20 cellular contexts compared by ENCODE assay signal in genomic region chr2:140998577-140998976, GRCh38.
DNase-seq lines count a peak whose midpoint lies in the region; ATAC-seq, FAIRE-seq and TF ChIP-seq lines count a peak whose summit lies in the region.
"Had no signal": no experiment of that assay in that cellular context is flagged by ENCODE, and none has a peak within 500 bp of the region (broad histone marks: within the 10 kb centered on the region; RNA-seq: fewer than 3 reads in every experiment).

No MANE protein-coding gene starts in this region.

- no peak overlapping the region for H3K4me3 Mint-ChIP-seq in MCF 10A (ENCODE audit: unreplicated experiment)
- no peak overlapping the region for H3K4me3 Mint-ChIP-seq in stimulated activated effector memory CD8-positive, alpha-beta T cell treated with anti-CD3 and anti-CD28 coated beads, Interleukin-12 subunit alpha, Interleukin-12 subunit beta, amount 100 ng/mL, for 72 hours
- H3K4me3 Mint-ChIP-seq: CD4-positive, CD25-positive, alpha-beta regulatory T cell; H9 had no signal

- H3K36me3 ChIP-seq in breast epithelium, result no peaks in the 10 kb centered on the region
- no peaks in the 10 kb centered on the region for H3K36me3 ChIP-seq in endothelial cell of umbilical vein (ENCODE audit: control insufficient read depth in 2 of 2, extremely low read depth in 1 of 2, insufficient read depth in 2 of 2, low read length in 2 of 2)
- no peaks in the 10 kb centered on the region for H3K36me3 ChIP-seq in suprapubic skin
- H3K36me3 ChIP-seq: BE2C had no signal

- no peak overlapping the region for H3K9ac ChIP-seq in endothelial cell of umbilical vein (replicated peaks; ENCODE audit: extremely low read depth, insufficient read depth, low read length)

- H3K4me1 Mint-ChIP-seq in MCF 10A (ENCODE audit: insufficient read depth, unreplicated experiment), result peaks cover 9% of the 10 kb centered on the region
- no peaks in the 10 kb centered on the region for H3K4me1 Mint-ChIP-seq in stimulated activated effector memory CD8-positive, alpha-beta T cell treated with anti-CD3 and anti-CD28 coated beads, Interleukin-12 subunit alpha, Interleukin-12 subunit beta, amount 100 ng/mL, for 72 hours
- H3K4me1 Mint-ChIP-seq: CD4-positive, CD25-positive, alpha-beta regulatory T cell had no signal

- no peaks in the 10 kb centered on the region for H3K4me1 ChIP-seq in breast epithelium
- no peaks in the 10 kb centered on the region for H3K4me1 ChIP-seq in endothelial cell of umbilical vein (ENCODE audit: control insufficient read depth, extremely low read depth, insufficient read depth, low read length)
- H3K4me1 ChIP-seq in suprapubic skin, result no peaks in the 10 kb centered on the region
- H3K4me1 ChIP-seq: BE2C had no signal

- H3K4me2 ChIP-seq in endothelial cell of umbilical vein (ENCODE audit: insufficient read depth, low read length), result no peak overlapping the region

- dilution Hi-C loops in endothelial cell of umbilical vein (cut with MboI; ENCODE audit: extremely low pct_ligation_motif_present, low sequenced_read_pairs), result no loop called here

- peak overlapping the region; percentile 54 for H3K27ac Mint-ChIP-seq in MCF 10A (ENCODE audit: low read depth, unreplicated experiment)
- no peak overlapping the region for H3K27ac Mint-ChIP-seq in stimulated activated effector memory CD8-positive, alpha-beta T cell treated with anti-CD3 and anti-CD28 coated beads, Interleukin-12 subunit alpha, Interleukin-12 subunit beta, amount 100 ng/mL, for 72 hours
- H3K27ac Mint-ChIP-seq: CD4-positive, CD25-positive, alpha-beta regulatory T cell; H9 had no signal

- intact Hi-C loops in MCF 10A (cut with micrococcal nuclease), result no loop called here
- intact Hi-C loops in breast epithelium (cut with DNase I; ENCODE audit: low total_unique reads), result no loop called here
- intact Hi-C loops in endothelial cell of umbilical vein (cut with micrococcal nuclease), result no loop called here

- H3K79me2 ChIP-seq in endothelial cell of umbilical vein (ENCODE audit: control insufficient read depth, insufficient read depth, low read length), result no peaks in the 10 kb centered on the region

- TF ChIP-seq CTCF in MCF 10A (IDR thresholded peaks at IDR 0.05; ENCODE audit: unreplicated experiment), result no peak
- no peak for TF ChIP-seq CTCF in breast epithelium (IDR thresholded peaks at IDR 0.05)
- TF ChIP-seq CTCF in endothelial cell of umbilical vein (IDR thresholded peaks at IDR 0.05; ENCODE audit: extremely low read depth in 1 of 2, insufficient read depth in 1 of 2, low read depth in 1 of 2, low read length in 2 of 2), result no peak
- no peak for TF ChIP-seq CTCF in suprapubic skin (IDR thresholded peaks at IDR 0.05)

- TF ChIP-seq EP300 in suprapubic skin (IDR thresholded peaks at IDR 0.05), result no peak

- peaks cover 5% of the 10 kb centered on the region for H3K9me3 Mint-ChIP-seq in MCF 10A (ENCODE audit: unreplicated experiment)
- H3K9me3 Mint-ChIP-seq in stimulated activated effector memory CD8-positive, alpha-beta T cell treated with anti-CD3 and anti-CD28 coated beads, Interleukin-12 subunit alpha, Interleukin-12 subunit beta, amount 100 ng/mL, for 72 hours, result peaks cover 9% of the 10 kb centered on the region

- BruUV-seq in MCF 10A (replicated peaks; lab: Mats Ljungman, UMichigan) (no TSS peak), endothelial cell of umbilical vein (replicated peaks; lab: Mats Ljungman, UMichigan) (no TSS peak)

- H3K27me3 Mint-ChIP-seq in MCF 10A (ENCODE audit: insufficient read depth, unreplicated experiment), result no peaks in the 10 kb centered on the region
- H3K27me3 Mint-ChIP-seq: CD4-positive, CD25-positive, alpha-beta regulatory T cell had no signal

- H3K27me3 ChIP-seq in breast epithelium, result no peaks in the 10 kb centered on the region
- no peaks in the 10 kb centered on the region for H3K27me3 ChIP-seq in endothelial cell of umbilical vein (ENCODE audit: control insufficient read depth in 2 of 2, insufficient read depth in 2 of 2, low read length in 2 of 2)
- no peaks in the 10 kb centered on the region for H3K27me3 ChIP-seq in suprapubic skin
- H3K27me3 ChIP-seq: BE2C had no signal

- 80% methylated on average over 1 of the region's 1 CpG for WGBS in suprapubic skin

- peak; percentile 3 for DNase-seq in MCF 10A (ENCODE audit: unreplicated experiment)
- no peak for DNase-seq in breast epithelium (ENCODE audit: low spot score in 2 of 2)
- no peak for DNase-seq in endothelial cell of umbilical vein (ENCODE audit: low read depth, low spot score)
- DNase-seq in iris pigment epithelial cell (ENCODE audit: low read depth), result peak; percentile 50
- DNase-seq in suprapubic skin (ENCODE audit: low spot score in 2 of 2), result no peak
- no peak for DNase-seq in NCI-H2081 treated with DMSO at 0.1 percent for 48 hours (lab: John Stamatoyannopoulos, UW)
- no peak for DNase-seq in left lobe of liver (ENCODE audit: low spot score)
- no peak for DNase-seq in stimulated activated effector memory CD8-positive, alpha-beta T cell treated with anti-CD3 and anti-CD28 coated beads, Interleukin-12 subunit alpha, Interleukin-12 subunit beta, amount 100 ng/mL, for 72 hours (ENCODE audit: low spot score in 2 of 2)
- DNase-seq: BE2C; CD4-positive, CD25-positive, alpha-beta regulatory T cell; H9; NCI-H1105; NCI-H2081; NCI-H510A treated with DMSO at 0.1 percent for 48 hours; NCI-H774; Right ventricle myocardium superior had no signal

- H3K9me1 ChIP-seq in endothelial cell of umbilical vein (replicated peaks; ENCODE audit: control insufficient read depth, extremely low read depth, insufficient read depth, low read length), result no peaks in the 10 kb centered on the region

- CTCF ChIA-PET in MCF 10A (lab: Yijun Ruan, JAX) (interaction anchor here (0.6 kb wide), 1 partner anchor 1154 kb away, joined by 3 read pairs; no protein-coding TSS in a partner anchor), endothelial cell of umbilical vein (lab: Charles Lee) (interaction anchor here (1.4 kb wide), 1 partner anchor 13 kb away, joined by 5 read pairs; no protein-coding TSS in a partner anchor)

- peak; percentile 21 for FAIRE-seq in endothelial cell of umbilical vein (lab: Jason Lieb, UNC)
- FAIRE-seq: GM12892, RCC 7860 had no signal

- H3K27ac ChIP-seq in breast epithelium, result no peak overlapping the region
- H3K27ac ChIP-seq in endothelial cell of umbilical vein (ENCODE audit: insufficient read depth, low read depth, low read length), result no peak overlapping the region
- H3K27ac ChIP-seq in suprapubic skin, result peak overlapping the region; percentile 44
- H3K27ac ChIP-seq: 22Rv1, SK-N-MC had no signal

- H2AFZ ChIP-seq in endothelial cell of umbilical vein (ENCODE audit: low read depth, low read length), result no peak overlapping the region

- TF ChIP-seq POLR2A in breast epithelium (IDR thresholded peaks at IDR 0.05) (no peak), endothelial cell of umbilical vein (IDR thresholded peaks at IDR 0.05; ENCODE audit: low read depth, low read length) (no peak), suprapubic skin (IDR thresholded peaks at IDR 0.05) (no peak)

- peaks cover 0 to 5% of the 10 kb centered on the region in 2 donors for H3K9me3 ChIP-seq in breast epithelium
- H3K9me3 ChIP-seq in endothelial cell of umbilical vein (replicated peaks; ENCODE audit: control insufficient read depth, insufficient read depth, low read length), result no peaks in the 10 kb centered on the region
- no peaks in the 10 kb centered on the region for H3K9me3 ChIP-seq in suprapubic skin
- H3K9me3 ChIP-seq: BE2C had no signal

- H4K20me1 ChIP-seq in endothelial cell of umbilical vein (replicated peaks; ENCODE audit: control insufficient read depth, extremely low read depth, insufficient read depth, low read length), result no peaks in the 10 kb centered on the region

- no peak overlapping the region for H3K4me3 ChIP-seq in breast epithelium
- no peak overlapping the region for H3K4me3 ChIP-seq in endothelial cell of umbilical vein (replicated peaks in 1 of 3; ENCODE audit: insufficient read depth in 1 of 3, low read depth in 1 of 3, low read length in 3 of 3)
- H3K4me3 ChIP-seq in suprapubic skin, result no peak overlapping the region
- H3K4me3 ChIP-seq: SK-N-MC had no signal

- H3K36me3 Mint-ChIP-seq in MCF 10A (ENCODE audit: insufficient read depth, unreplicated experiment), result no peaks in the 10 kb centered on the region
- no peaks in the 10 kb centered on the region for H3K36me3 Mint-ChIP-seq in stimulated activated effector memory CD8-positive, alpha-beta T cell treated with anti-CD3 and anti-CD28 coated beads, Interleukin-12 subunit alpha, Interleukin-12 subunit beta, amount 100 ng/mL, for 72 hours
- H3K36me3 Mint-ChIP-seq: CD4-positive, CD25-positive, alpha-beta regulatory T cell had no signal

- POLR2A ChIA-PET in MCF 10A (lab: Yijun Ruan, JAX), result interaction anchor here (1.9 kb wide), 1 partner anchor 21 kb away, joined by 4 read pairs; no protein-coding TSS in a partner anchor
- POLR2A ChIA-PET in endothelial cell of umbilical vein (lab: Charles Lee), result no interaction called here

- ATAC-seq in left lobe of liver, result no peak
- no peak for ATAC-seq in stimulated activated effector memory CD8-positive, alpha-beta T cell treated with anti-CD3 and anti-CD28 coated beads, Interleukin-12 subunit alpha, Interleukin-12 subunit beta, amount 100 ng/mL, for 72 hours

TF ChIP-seq in endothelial cell of umbilical vein, 7 proteins besides CTCF, POLR2A, EP300 and RAD21:
- TF ChIP-seq GATA2 (IDR thresholded peaks at IDR 0.05; ENCODE audit: insufficient read depth, insufficient read length, low read depth, low read length) (no peak), MYC (IDR thresholded peaks at IDR 0.05; ENCODE audit: low read depth, low read length) (no peak), MAX (IDR thresholded peaks at IDR 0.05; ENCODE audit: insufficient read depth, insufficient read length) (no peak), POLR2AphosphoS5 (IDR thresholded peaks at IDR 0.05; ENCODE audit: insufficient read depth, low read depth, low read length) (no peak), FOS (IDR thresholded peaks at IDR 0.05; ENCODE audit: borderline replicate concordance, insufficient read depth, low read length) (no peak), EZH2 (IDR thresholded peaks at IDR 0.05; ENCODE audit: borderline replicate concordance, low read depth, low read length, severe bottlenecking) (no peak), JUN (IDR thresholded peaks at IDR 0.05; ENCODE audit: borderline replicate concordance, insufficient read depth, insufficient read length, low read depth) (no peak)
TF ChIP-seq in endothelial cell of umbilical vein: peak in this region for 0.

Comparison
In these comparisons a context has a peak if more than half of its experiments do, and no peak if none do; other contexts are left out.
1. DNase-seq: peak in MCF 10A (single experiment) and iris pigment epithelial cell (single experiment); none in breast epithelium (0 of 2), endothelial cell of umbilical vein (single experiment), suprapubic skin (0 of 2), NCI-H2081 treated with DMSO at 0.1 percent for 48 hours (single experiment), left lobe of liver (single experiment) and stimulated activated effector memory CD8-positive, alpha-beta T cell treated with anti-CD3 and anti-CD28 coated beads, Interleukin-12 subunit alpha, Interleukin-12 subunit beta, amount 100 ng/mL, for 72 hours (0 of 2).